In the genomic region with DNA sequence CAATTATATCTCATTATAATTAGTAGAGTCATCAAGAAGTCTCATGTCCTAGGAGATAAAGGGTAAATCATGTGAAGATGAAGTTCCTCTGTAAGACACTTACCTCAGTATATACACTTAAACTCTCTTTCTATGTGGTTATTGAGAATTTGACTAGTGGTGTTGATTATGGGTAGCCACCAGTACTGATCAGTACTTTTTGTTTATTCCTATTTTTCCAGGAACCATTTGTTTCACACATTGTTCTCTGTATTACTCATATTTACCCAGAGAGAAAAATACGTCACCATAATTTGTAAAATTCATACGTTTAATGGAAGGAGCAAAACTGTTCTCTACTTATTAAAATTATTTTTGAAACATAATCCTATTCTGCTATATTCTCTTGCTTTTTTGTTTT, we compare ENCODE assay signal across 21 cellular contexts. TPM values are rescaled to one million over a fixed set of nuclear protein-coding genes. Genes with fewer than 3 reads are reported as not detected.
A peak's percentile ranks its signal among the peaks of the same experiment; 100 is the strongest.
DNase-seq lines count a peak whose midpoint lies in the region; ATAC-seq and TF ChIP-seq lines count a peak whose summit lies in the region.
"Had no signal": no experiment of that assay in that cellular context is flagged by ENCODE, and none has a peak within 500 bp of the region (broad histone marks: within the 10 kb centered on the region; RNA-seq: fewer than 3 reads in every experiment).

No MANE protein-coding gene starts in this region.

- no peak for ATAC-seq in CD4-positive, alpha-beta T cell (ENCODE audit: poor library complexity)
- ATAC-seq: GM23338, Panc1, SK-N-SH treated with all-trans-retinoic acid at 6 μM for 48 hours had no signal

- H3K36me3 Mint-ChIP-seq in activated CD4-positive, alpha-beta T cell treated with anti-CD3 and anti-CD28 coated beads, Interleukin-2, amount 10 ng/mL, durations not matched to agents 24 days and 14 days (ENCODE audit: low read depth), result peaks cover 11% of the 10 kb centered on the region
- no peaks in the 10 kb centered on the region for H3K36me3 Mint-ChIP-seq in CD4-positive, alpha-beta T cell (ENCODE audit: low read depth)
- peaks cover 24% of the 10 kb centered on the region for H3K36me3 Mint-ChIP-seq in T-helper 2 cell treated with Interferon-gamma antibody and Interleukin-4, amounts not matched to agents 5 μg/mL and 100 μg/mL, for 36 hours (ENCODE audit: low read depth)

- intact Hi-C loops in activated CD4-positive, alpha-beta T cell treated with anti-CD3 and anti-CD28 coated beads, Interleukin-2, amount 10 ng/mL, durations not matched to agents 24 days and 14 days (cut with micrococcal nuclease), result no loop called here
- intact Hi-C loops in CD4-positive, alpha-beta T cell (cut with DNase I, micrococcal nuclease), result no loop called here

- H3K9me3 Mint-ChIP-seq in activated CD4-positive, alpha-beta T cell treated with anti-CD3 and anti-CD28 coated beads, Interleukin-2, amount 10 ng/mL, durations not matched to agents 24 days and 14 days, result peaks cover 17% of the 10 kb centered on the region
- no peaks in the 10 kb centered on the region for H3K9me3 Mint-ChIP-seq in CD4-positive, alpha-beta T cell
- H3K9me3 Mint-ChIP-seq in T-helper 2 cell treated with Interferon-gamma antibody and Interleukin-4, amounts not matched to agents 5 μg/mL and 100 μg/mL, for 36 hours, result peaks cover 11% of the 10 kb centered on the region
- H3K9me3 Mint-ChIP-seq: GM23338, HFFc6 had no signal

- H3K27me3 ChIP-seq in CD4-positive, alpha-beta T cell (ENCODE audit: control insufficient read depth, insufficient read depth, low read length), result no peaks in the 10 kb centered on the region
- H3K27me3 ChIP-seq: BLaER1 had no signal

- no peak for TF ChIP-seq CTCF in CD4-positive, alpha-beta T cell (IDR thresholded peaks at IDR 0.05)

- no peaks in the 10 kb centered on the region for H3K27me3 Mint-ChIP-seq in activated CD4-positive, alpha-beta T cell treated with anti-CD3 and anti-CD28 coated beads, Interleukin-2, amount 10 ng/mL, durations not matched to agents 24 days and 14 days
- no peaks in the 10 kb centered on the region for H3K27me3 Mint-ChIP-seq in CD4-positive, alpha-beta T cell
- no peaks in the 10 kb centered on the region for H3K27me3 Mint-ChIP-seq in T-helper 2 cell treated with Interferon-gamma antibody and Interleukin-4, amounts not matched to agents 5 μg/mL and 100 μg/mL, for 36 hours (ENCODE audit: low read depth)

- H3K27ac ChIP-seq in CD4-positive, alpha-beta T cell (ENCODE audit: low read depth, low read length), result no peak overlapping the region
- H3K27ac ChIP-seq: BLaER1 had no signal

- CTCF ChIA-PET in CD4-positive, alpha-beta T cell (lab: Charles Lee), result interaction anchor here (1.3 to 4.9 kb wide), 2 partner anchors 10 to 43 kb away, joined by 3 to 28 read pairs; no protein-coding TSS in a partner anchor

- H3K4me3 Mint-ChIP-seq in activated CD4-positive, alpha-beta T cell treated with anti-CD3 and anti-CD28 coated beads, Interleukin-2, amount 10 ng/mL, durations not matched to agents 24 days and 14 days, result no peak overlapping the region
- no peak overlapping the region for H3K4me3 Mint-ChIP-seq in CD4-positive, alpha-beta T cell
- H3K4me3 Mint-ChIP-seq in T-helper 2 cell treated with Interferon-gamma antibody and Interleukin-4, amounts not matched to agents 5 μg/mL and 100 μg/mL, for 36 hours, result peak overlapping the region; percentile 27
- H3K4me3 Mint-ChIP-seq: GM23338, HFFc6 had no signal

- POLR2A ChIA-PET in CD4-positive, alpha-beta T cell (lab: Charles Lee), result interaction anchor here (1.1 to 5.0 kb wide), 5 partner anchors 13 to 41 kb away, joined by 3 to 42 read pairs (median 33); no protein-coding TSS in a partner anchor

- peak overlapping the region; percentile 43 for H3K27ac Mint-ChIP-seq in activated CD4-positive, alpha-beta T cell treated with anti-CD3 and anti-CD28 coated beads, Interleukin-2, amount 10 ng/mL, durations not matched to agents 24 days and 14 days
- peak overlapping the region; percentile 54 for H3K27ac Mint-ChIP-seq in CD4-positive, alpha-beta T cell
- no peak overlapping the region for H3K27ac Mint-ChIP-seq in T-helper 2 cell treated with Interferon-gamma antibody and Interleukin-4, amounts not matched to agents 5 μg/mL and 100 μg/mL, for 36 hours
- H3K27ac Mint-ChIP-seq: GM23338, HFFc6 had no signal

- H3K9me3 ChIP-seq in CD4-positive, alpha-beta T cell (ENCODE audit: control insufficient read depth, low read length), result no peaks in the 10 kb centered on the region
- H3K9me3 ChIP-seq: BLaER1, Caco-2 had no signal

- H3K4me1 Mint-ChIP-seq in activated CD4-positive, alpha-beta T cell treated with anti-CD3 and anti-CD28 coated beads, Interleukin-2, amount 10 ng/mL, durations not matched to agents 24 days and 14 days, result peaks cover 59% of the 10 kb centered on the region
- H3K4me1 Mint-ChIP-seq in CD4-positive, alpha-beta T cell (ENCODE audit: low read depth), result peaks cover 58% of the 10 kb centered on the region
- H3K4me1 Mint-ChIP-seq in T-helper 2 cell treated with Interferon-gamma antibody and Interleukin-4, amounts not matched to agents 5 μg/mL and 100 μg/mL, for 36 hours (ENCODE audit: low read depth), result peaks cover 66% of the 10 kb centered on the region
- H3K4me1 Mint-ChIP-seq: GM23338 had no signal

- DNase-seq in activated CD4-positive, alpha-beta T cell treated with anti-CD3 and anti-CD28 coated beads, Interleukin-2, amount 10 ng/mL, durations not matched to agents 24 days and 14 days, result no peak
- DNase-seq in activated CD4-positive, alpha-beta T cell treated with anti-CD3 and anti-CD28 coated beads, Interleukin-2, amount 50 U/mL, for 48 hours, result no peak
- no peak for DNase-seq in CD4-positive, alpha-beta T cell
- no peak for DNase-seq in T-helper 2 cell treated with Interferon-gamma antibody and Interleukin-4, amounts not matched to agents 5 μg/mL and 100 μg/mL, for 36 hours (ENCODE audit: low spot score)
- DNase-seq in lung microvascular endothelial cell (ENCODE audit: low read depth in 2 of 2) (peak; percentile 8 to 22), T-helper 9 cell (no peak), OCI-M1 (lab: John Stamatoyannopoulos, UW) (no peak), H4 (ENCODE audit: low spot score) (no peak)
- DNase-seq: 8988T, Caco-2, HFFc6, KBM-7, NCI-H1417, NCI-H1930, NCI-H2171, NCI-H774, Right ventricle myocardium superior had no signal

RNA-seq across cellular contexts. Expression of gene PRDM8, which starts 55.8 kb away (rescaled TPM):
- total RNA-seq in activated CD4-positive, alpha-beta T cell treated with anti-CD3 and anti-CD28 coated beads, Interleukin-2, amount 10 ng/mL, durations not matched to agents 24 days and 14 days, result 3.6 and 4.6 TPM in 2 replicates
- total RNA-seq in CD4-positive, alpha-beta T cell, result 1 to 10 TPM; 4.2 to 5.1 TPM
- total RNA-seq in lung microvascular endothelial cell, result 0.87 and 1.2 TPM in 2 replicates
- 0.12 TPM in 2 replicates for total RNA-seq in H4 (2014; rRNA removed; shearing (Covaris generic))
- total RNA-seq: Caco-2, GM23338 had no signal

Comparison
In these comparisons a context has a peak if more than half of its experiments do, and no peak if none do; other contexts are left out.
1. DNase-seq: peak in lung microvascular endothelial cell (2 of 2); none in activated CD4-positive, alpha-beta T cell treated with anti-CD3 and anti-CD28 coated beads, Interleukin-2, amount 10 ng/mL, durations not matched to agents 24 days and 14 days (single experiment), activated CD4-positive, alpha-beta T cell treated with anti-CD3 and anti-CD28 coated beads, Interleukin-2, amount 50 U/mL, for 48 hours (0 of 2), CD4-positive, alpha-beta T cell (0 of 10), T-helper 2 cell treated with Interferon-gamma antibody and Interleukin-4, amounts not matched to agents 5 μg/mL and 100 μg/mL, for 36 hours (single experiment), T-helper 9 cell (single experiment), OCI-M1 (single experiment) and H4 (single experiment).